1 cellular context compared by ENCODE assay signal in genomic region chr1:206923009-206923960, GRCh38.
A peak's percentile ranks its signal among the peaks of the same experiment; 100 is the strongest.
TF ChIP-seq lines count a peak whose summit lies in the region.

No MANE protein-coding gene starts in this region.

TF ChIP-seq in GM12878, 131 proteins besides CTCF, POLR2A, EP300 and RAD21 (continued from another document):
- TF ChIP-seq, protein P1, sequence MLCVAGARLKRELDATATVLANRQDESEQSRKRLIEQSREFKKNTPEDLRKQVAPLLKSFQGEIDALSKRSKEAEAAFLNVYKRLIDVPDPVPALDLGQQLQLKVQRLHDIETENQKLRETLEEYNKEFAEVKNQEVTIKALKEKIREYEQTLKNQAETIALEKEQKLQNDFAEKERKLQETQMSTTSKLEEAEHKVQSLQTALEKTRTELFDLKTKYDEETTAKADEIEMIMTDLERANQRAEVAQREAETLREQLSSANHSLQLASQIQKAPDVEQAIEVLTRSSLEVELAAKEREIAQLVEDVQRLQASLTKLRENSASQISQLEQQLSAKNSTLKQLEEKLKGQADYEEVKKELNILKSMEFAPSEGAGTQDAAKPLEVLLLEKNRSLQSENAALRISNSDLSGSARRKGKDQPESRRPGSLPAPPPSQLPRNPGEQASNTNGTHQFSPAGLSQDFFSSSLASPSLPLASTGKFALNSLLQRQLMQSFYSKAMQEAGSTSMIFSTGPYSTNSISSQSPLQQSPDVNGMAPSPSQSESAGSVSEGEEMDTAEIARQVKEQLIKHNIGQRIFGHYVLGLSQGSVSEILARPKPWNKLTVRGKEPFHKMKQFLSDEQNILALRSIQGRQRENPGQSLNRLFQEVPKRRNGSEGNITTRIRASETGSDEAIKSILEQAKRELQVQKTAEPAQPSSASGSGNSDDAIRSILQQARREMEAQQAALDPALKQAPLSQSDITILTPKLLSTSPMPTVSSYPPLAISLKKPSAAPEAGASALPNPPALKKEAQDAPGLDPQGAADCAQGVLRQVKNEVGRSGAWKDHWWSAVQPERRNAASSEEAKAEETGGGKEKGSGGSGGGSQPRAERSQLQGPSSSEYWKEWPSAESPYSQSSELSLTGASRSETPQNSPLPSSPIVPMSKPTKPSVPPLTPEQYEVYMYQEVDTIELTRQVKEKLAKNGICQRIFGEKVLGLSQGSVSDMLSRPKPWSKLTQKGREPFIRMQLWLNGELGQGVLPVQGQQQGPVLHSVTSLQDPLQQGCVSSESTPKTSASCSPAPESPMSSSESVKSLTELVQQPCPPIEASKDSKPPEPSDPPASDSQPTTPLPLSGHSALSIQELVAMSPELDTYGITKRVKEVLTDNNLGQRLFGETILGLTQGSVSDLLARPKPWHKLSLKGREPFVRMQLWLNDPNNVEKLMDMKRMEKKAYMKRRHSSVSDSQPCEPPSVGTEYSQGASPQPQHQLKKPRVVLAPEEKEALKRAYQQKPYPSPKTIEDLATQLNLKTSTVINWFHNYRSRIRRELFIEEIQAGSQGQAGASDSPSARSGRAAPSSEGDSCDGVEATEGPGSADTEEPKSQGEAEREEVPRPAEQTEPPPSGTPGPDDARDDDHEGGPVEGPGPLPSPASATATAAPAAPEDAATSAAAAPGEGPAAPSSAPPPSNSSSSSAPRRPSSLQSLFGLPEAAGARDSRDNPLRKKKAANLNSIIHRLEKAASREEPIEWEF (IDR thresholded peaks at IDR 0.05; ENCODE audit: insufficient replicate concordance, low read depth, low read length): no peak
- TF ChIP-seq MEF2A (IDR thresholded peaks at IDR 0.05; ENCODE audit: insufficient read depth, low read depth, low read length): 0 out of 2 replicates have a peak, but pooled peaks have one; percentile 60
- TF ChIP-seq PBX3 (IDR thresholded peaks at IDR 0.05; ENCODE audit: insufficient replicate concordance, low read depth, low read length): no peak
- peak; percentile 69; the same call in 1 of the 2 replicates for TF ChIP-seq NBN (IDR thresholded peaks at IDR 0.05)
- TF ChIP-seq, protein P2, sequence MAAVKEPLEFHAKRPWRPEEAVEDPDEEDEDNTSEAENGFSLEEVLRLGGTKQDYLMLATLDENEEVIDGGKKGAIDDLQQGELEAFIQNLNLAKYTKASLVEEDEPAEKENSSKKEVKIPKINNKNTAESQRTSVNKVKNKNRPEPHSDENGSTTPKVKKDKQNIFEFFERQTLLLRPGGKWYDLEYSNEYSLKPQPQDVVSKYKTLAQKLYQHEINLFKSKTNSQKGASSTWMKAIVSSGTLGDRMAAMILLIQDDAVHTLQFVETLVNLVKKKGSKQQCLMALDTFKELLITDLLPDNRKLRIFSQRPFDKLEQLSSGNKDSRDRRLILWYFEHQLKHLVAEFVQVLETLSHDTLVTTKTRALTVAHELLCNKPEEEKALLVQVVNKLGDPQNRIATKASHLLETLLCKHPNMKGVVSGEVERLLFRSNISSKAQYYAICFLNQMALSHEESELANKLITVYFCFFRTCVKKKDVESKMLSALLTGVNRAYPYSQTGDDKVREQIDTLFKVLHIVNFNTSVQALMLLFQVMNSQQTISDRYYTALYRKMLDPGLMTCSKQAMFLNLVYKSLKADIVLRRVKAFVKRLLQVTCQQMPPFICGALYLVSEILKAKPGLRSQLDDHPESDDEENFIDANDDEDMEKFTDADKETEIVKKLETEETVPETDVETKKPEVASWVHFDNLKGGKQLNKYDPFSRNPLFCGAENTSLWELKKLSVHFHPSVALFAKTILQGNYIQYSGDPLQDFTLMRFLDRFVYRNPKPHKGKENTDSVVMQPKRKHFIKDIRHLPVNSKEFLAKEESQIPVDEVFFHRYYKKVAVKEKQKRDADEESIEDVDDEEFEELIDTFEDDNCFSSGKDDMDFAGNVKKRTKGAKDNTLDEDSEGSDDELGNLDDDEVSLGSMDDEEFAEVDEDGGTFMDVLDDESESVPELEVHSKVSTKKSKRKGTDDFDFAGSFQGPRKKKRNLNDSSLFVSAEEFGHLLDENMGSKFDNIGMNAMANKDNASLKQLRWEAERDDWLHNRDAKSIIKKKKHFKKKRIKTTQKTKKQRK (IDR thresholded peaks at IDR 0.05; ENCODE audit: low read depth, low read length): no peak
- TF ChIP-seq EED (IDR thresholded peaks at IDR 0.05; ENCODE audit: low read depth): peak; percentile 90
- 0 out of 2 replicates have a peak, but pooled peaks have one; percentile 18 for TF ChIP-seq HCFC1 (IDR thresholded peaks at IDR 0.05; ENCODE audit: low read length)
- peak; percentile 65 for TF ChIP-seq MYC (IDR thresholded peaks at IDR 0.05; ENCODE audit: insufficient read depth, insufficient read length, insufficient replicate concordance, low read length, severe bottlenecking)
- TF ChIP-seq MTA3 (IDR thresholded peaks at IDR 0.05; ENCODE audit: borderline replicate concordance, low read length): no peak
- TF ChIP-seq, protein P3, sequence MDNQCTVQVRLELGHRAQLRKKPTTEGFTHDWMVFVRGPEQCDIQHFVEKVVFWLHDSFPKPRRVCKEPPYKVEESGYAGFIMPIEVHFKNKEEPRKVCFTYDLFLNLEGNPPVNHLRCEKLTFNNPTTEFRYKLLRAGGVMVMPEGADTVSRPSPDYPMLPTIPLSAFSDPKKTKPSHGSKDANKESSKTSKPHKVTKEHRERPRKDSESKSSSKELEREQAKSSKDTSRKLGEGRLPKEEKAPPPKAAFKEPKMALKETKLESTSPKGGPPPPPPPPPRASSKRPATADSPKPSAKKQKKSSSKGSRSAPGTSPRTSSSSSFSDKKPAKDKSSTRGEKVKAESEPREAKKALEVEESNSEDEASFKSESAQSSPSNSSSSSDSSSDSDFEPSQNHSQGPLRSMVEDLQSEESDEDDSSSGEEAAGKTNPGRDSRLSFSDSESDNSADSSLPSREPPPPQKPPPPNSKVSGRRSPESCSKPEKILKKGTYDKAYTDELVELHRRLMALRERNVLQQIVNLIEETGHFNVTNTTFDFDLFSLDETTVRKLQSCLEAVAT (IDR thresholded peaks at IDR 0.05): peak; percentile 85
- no peak for TF ChIP-seq CHD4 (IDR thresholded peaks at IDR 0.05)
- TF ChIP-seq NR2F1 (conservative IDR thresholded peaks at IDR 0.05): peak; percentile 67
- TF ChIP-seq TCF12 (IDR thresholded peaks at IDR 0.05; ENCODE audit: low read depth, low read length): peak; percentile 99
- peak; percentile 24 for TF ChIP-seq SMAD1 (IDR thresholded peaks at IDR 0.05; ENCODE audit: low read depth, partially characterized antibody)
- no peak for TF ChIP-seq ZBTB40 (IDR thresholded peaks at IDR 0.05; ENCODE audit: borderline replicate concordance)
- TF ChIP-seq KLF5 (IDR thresholded peaks at IDR 0.05; ENCODE audit: partially characterized antibody): no peak
- no peak for TF ChIP-seq SRF (IDR thresholded peaks at IDR 0.05; ENCODE audit: low read depth in 2 of 2, low read length in 2 of 2)
